1 cellular context compared by ENCODE assay signal in genomic region chr10:77970869-77971803, GRCh38.
TF ChIP-seq lines count a peak whose summit lies in the region.

No MANE protein-coding gene starts in this region.

TF ChIP-seq in HepG2, 621 proteins besides CTCF, POLR2A, EP300 and RAD21 (continued from another document and continues in another):
- TF ChIP-seq, protein P1, sequence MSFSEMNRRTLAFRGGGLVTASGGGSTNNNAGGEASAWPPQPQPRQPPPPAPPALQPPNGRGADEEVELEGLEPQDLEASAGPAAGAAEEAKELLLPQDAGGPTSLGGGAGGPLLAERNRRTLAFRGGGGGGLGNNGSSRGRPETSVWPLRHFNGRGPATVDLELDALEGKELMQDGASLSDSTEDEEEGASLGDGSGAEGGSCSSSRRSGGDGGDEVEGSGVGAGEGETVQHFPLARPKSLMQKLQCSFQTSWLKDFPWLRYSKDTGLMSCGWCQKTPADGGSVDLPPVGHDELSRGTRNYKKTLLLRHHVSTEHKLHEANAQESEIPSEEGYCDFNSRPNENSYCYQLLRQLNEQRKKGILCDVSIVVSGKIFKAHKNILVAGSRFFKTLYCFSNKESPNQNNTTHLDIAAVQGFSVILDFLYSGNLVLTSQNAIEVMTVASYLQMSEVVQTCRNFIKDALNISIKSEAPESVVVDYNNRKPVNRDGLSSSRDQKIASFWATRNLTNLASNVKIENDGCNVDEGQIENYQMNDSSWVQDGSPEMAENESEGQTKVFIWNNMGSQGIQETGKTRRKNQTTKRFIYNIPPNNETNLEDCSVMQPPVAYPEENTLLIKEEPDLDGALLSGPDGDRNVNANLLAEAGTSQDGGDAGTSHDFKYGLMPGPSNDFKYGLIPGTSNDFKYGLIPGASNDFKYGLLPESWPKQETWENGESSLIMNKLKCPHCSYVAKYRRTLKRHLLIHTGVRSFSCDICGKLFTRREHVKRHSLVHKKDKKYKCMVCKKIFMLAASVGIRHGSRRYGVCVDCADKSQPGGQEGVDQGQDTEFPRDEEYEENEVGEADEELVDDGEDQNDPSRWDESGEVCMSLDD (CRISPR knock-in tag; IDR thresholded peaks at IDR 0.05; ENCODE audit: borderline replicate concordance): no peak
- TF ChIP-seq, protein P2, sequence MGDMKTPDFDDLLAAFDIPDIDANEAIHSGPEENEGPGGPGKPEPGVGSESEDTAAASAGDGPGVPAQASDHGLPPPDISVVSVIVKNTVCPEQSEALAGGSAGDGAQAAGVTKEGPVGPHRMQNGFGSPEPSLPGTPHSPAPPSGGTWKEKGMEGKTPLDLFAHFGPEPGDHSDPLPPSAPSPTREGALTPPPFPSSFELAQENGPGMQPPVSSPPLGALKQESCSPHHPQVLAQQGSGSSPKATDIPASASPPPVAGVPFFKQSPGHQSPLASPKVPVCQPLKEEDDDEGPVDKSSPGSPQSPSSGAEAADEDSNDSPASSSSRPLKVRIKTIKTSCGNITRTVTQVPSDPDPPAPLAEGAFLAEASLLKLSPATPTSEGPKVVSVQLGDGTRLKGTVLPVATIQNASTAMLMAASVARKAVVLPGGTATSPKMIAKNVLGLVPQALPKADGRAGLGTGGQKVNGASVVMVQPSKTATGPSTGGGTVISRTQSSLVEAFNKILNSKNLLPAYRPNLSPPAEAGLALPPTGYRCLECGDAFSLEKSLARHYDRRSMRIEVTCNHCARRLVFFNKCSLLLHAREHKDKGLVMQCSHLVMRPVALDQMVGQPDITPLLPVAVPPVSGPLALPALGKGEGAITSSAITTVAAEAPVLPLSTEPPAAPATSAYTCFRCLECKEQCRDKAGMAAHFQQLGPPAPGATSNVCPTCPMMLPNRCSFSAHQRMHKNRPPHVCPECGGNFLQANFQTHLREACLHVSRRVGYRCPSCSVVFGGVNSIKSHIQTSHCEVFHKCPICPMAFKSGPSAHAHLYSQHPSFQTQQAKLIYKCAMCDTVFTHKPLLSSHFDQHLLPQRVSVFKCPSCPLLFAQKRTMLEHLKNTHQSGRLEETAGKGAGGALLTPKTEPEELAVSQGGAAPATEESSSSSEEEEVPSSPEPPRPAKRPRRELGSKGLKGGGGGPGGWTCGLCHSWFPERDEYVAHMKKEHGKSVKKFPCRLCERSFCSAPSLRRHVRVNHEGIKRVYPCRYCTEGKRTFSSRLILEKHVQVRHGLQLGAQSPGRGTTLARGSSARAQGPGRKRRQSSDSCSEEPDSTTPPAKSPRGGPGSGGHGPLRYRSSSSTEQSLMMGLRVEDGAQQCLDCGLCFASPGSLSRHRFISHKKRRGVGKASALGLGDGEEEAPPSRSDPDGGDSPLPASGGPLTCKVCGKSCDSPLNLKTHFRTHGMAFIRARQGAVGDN (CRISPR knock-in tag; IDR thresholded peaks at IDR 0.05): no peak; the same call in 1 of the 2 replicates
- TF ChIP-seq ZMYM4 (CRISPR knock-in tag; IDR thresholded peaks at IDR 0.05): peak; percentile 61; the same call in 1 of the 2 replicates
- TF ChIP-seq ZFP62 (CRISPR knock-in tag; IDR thresholded peaks at IDR 0.05): no peak
- TF ChIP-seq HNRNPH1 (optimal IDR thresholded peaks at IDR 0.05; ENCODE audit: low read depth, low read length): no peak
- TF ChIP-seq U2AF1 (optimal IDR thresholded peaks at IDR 0.05; ENCODE audit: low read depth, low read length): no peak
- no peak for TF ChIP-seq HCFC1 (IDR thresholded peaks at IDR 0.05; ENCODE audit: low read depth, low read length)
- TF ChIP-seq ZNF382 (CRISPR knock-in tag; IDR thresholded peaks at IDR 0.05; ENCODE audit: borderline replicate concordance): no peak
- TF ChIP-seq ZNF770 (CRISPR knock-in tag; IDR thresholded peaks at IDR 0.05): 0 out of 2 replicates have a peak, but pooled peaks have one; percentile 22
- peak; percentile 33; the same call in 1 of the 2 replicates for TF ChIP-seq ZNF441 (CRISPR knock-in tag; IDR thresholded peaks at IDR 0.05; ENCODE audit: borderline replicate concordance)
- TF ChIP-seq ZNF749 (CRISPR knock-in tag; IDR thresholded peaks at IDR 0.05; ENCODE audit: borderline replicate concordance): no peak
- peak; percentile 74; the same call in 1 of the 2 replicates for TF ChIP-seq ISL2 (CRISPR knock-in tag; IDR thresholded peaks at IDR 0.05)
- no peak for TF ChIP-seq ARID2 (CRISPR knock-in tag; IDR thresholded peaks at IDR 0.05; ENCODE audit: borderline replicate concordance)
- no peak for TF ChIP-seq ZNF354B (CRISPR knock-in tag; IDR thresholded peaks at IDR 0.05)
- no peak for TF ChIP-seq BRD4 (CRISPR knock-in tag; IDR thresholded peaks at IDR 0.05)
- TF ChIP-seq ZNF225 (CRISPR knock-in tag; IDR thresholded peaks at IDR 0.05): no peak
- TF ChIP-seq GATA4 (IDR thresholded peaks at IDR 0.05; ENCODE audit: borderline replicate concordance, low read depth): peak; percentile 27; the same call in 1 of the 2 replicates
- no peak for TF ChIP-seq JUN (CRISPR knock-in tag; IDR thresholded peaks at IDR 0.05)
- TF ChIP-seq TBX2 (CRISPR knock-in tag; IDR thresholded peaks at IDR 0.05; ENCODE audit: borderline replicate concordance): peak; percentile 43; the same call in 1 of the 2 replicates
- no peak for TF ChIP-seq KAT2B (IDR thresholded peaks at IDR 0.05; ENCODE audit: borderline replicate concordance, low read depth, low read length)
- TF ChIP-seq SNRNP70 (IDR thresholded peaks at IDR 0.05; ENCODE audit: low read depth, low read length): no peak
- TF ChIP-seq, protein P3, sequence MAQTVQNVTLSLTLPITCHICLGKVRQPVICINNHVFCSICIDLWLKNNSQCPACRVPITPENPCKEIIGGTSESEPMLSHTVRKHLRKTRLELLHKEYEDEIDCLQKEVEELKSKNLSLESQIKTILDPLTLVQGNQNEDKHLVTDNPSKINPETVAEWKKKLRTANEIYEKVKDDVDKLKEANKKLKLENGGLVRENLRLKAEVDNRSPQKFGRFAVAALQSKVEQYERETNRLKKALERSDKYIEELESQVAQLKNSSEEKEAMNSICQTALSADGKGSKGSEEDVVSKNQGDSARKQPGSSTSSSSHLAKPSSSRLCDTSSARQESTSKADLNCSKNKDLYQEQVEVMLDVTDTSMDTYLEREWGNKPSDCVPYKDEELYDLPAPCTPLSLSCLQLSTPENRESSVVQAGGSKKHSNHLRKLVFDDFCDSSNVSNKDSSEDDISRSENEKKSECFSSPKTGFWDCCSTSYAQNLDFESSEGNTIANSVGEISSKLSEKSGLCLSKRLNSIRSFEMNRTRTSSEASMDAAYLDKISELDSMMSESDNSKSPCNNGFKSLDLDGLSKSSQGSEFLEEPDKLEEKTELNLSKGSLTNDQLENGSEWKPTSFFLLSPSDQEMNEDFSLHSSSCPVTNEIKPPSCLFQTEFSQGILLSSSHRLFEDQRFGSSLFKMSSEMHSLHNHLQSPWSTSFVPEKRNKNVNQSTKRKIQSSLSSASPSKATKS (CRISPR knock-in tag; IDR thresholded peaks at IDR 0.05): no peak
- 0 out of 2 replicates have a peak, but pooled peaks have one; percentile 27 for TF ChIP-seq GZF1 (CRISPR knock-in tag; IDR thresholded peaks at IDR 0.05)
- TF ChIP-seq ZNF577 (CRISPR knock-in tag; IDR thresholded peaks at IDR 0.05; ENCODE audit: borderline replicate concordance, low read depth): no peak
- no peak for TF ChIP-seq ZNF839 (CRISPR knock-in tag; IDR thresholded peaks at IDR 0.05; ENCODE audit: borderline replicate concordance)
- no peak for TF ChIP-seq PHF20 (CRISPR knock-in tag; IDR thresholded peaks at IDR 0.05)
- TF ChIP-seq, protein P4, sequence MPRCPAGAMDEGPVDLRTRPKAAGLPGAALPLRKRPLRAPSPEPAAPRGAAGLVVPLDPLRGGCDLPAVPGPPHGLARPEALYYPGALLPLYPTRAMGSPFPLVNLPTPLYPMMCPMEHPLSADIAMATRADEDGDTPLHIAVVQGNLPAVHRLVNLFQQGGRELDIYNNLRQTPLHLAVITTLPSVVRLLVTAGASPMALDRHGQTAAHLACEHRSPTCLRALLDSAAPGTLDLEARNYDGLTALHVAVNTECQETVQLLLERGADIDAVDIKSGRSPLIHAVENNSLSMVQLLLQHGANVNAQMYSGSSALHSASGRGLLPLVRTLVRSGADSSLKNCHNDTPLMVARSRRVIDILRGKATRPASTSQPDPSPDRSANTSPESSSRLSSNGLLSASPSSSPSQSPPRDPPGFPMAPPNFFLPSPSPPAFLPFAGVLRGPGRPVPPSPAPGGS (CRISPR knock-in tag; IDR thresholded peaks at IDR 0.05): no peak
- no peak for TF ChIP-seq ZNF367 (CRISPR knock-in tag; IDR thresholded peaks at IDR 0.05; ENCODE audit: borderline replicate concordance)
- TF ChIP-seq ZNF850 (CRISPR knock-in tag; conservative IDR thresholded peaks at IDR 0.05): no peak
- TF ChIP-seq, protein P5, sequence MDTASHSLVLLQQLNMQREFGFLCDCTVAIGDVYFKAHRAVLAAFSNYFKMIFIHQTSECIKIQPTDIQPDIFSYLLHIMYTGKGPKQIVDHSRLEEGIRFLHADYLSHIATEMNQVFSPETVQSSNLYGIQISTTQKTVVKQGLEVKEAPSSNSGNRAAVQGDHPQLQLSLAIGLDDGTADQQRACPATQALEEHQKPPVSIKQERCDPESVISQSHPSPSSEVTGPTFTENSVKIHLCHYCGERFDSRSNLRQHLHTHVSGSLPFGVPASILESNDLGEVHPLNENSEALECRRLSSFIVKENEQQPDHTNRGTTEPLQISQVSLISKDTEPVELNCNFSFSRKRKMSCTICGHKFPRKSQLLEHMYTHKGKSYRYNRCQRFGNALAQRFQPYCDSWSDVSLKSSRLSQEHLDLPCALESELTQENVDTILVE (CRISPR knock-in tag; IDR thresholded peaks at IDR 0.05): no peak; the same call in 1 of the 2 replicates
- TF ChIP-seq YY1 (IDR thresholded peaks at IDR 0.05; ENCODE audit: insufficient read depth, insufficient replicate concordance, low read depth, low read length): no peak
- no peak; the same call in 1 of the 2 replicates for TF ChIP-seq ZNF350 (CRISPR knock-in tag; IDR thresholded peaks at IDR 0.05; ENCODE audit: borderline replicate concordance, low read depth)
- TF ChIP-seq ZIK1 (CRISPR knock-in tag; IDR thresholded peaks at IDR 0.05; ENCODE audit: borderline replicate concordance, low read depth): no peak
- no peak for TF ChIP-seq PHF8 (CRISPR knock-in tag; IDR thresholded peaks at IDR 0.05)
- no peak for TF ChIP-seq ZNF326 (CRISPR knock-in tag; IDR thresholded peaks at IDR 0.05; ENCODE audit: borderline replicate concordance)
- peak; percentile 30; the same call in 1 of the 2 replicates for TF ChIP-seq ARNT2 (CRISPR knock-in tag; IDR thresholded peaks at IDR 0.05; ENCODE audit: low read depth)
- no peak for TF ChIP-seq MIXL1 (CRISPR knock-in tag; IDR thresholded peaks at IDR 0.05)
- TF ChIP-seq ZNF777 (CRISPR knock-in tag; IDR thresholded peaks at IDR 0.05): no peak
- TF ChIP-seq ZNF558 (CRISPR knock-in tag; IDR thresholded peaks at IDR 0.05; ENCODE audit: borderline replicate concordance): no peak
- TF ChIP-seq AGO2 (optimal IDR thresholded peaks at IDR 0.05; ENCODE audit: low read depth, low read length): no peak
- TF ChIP-seq, protein P6, sequence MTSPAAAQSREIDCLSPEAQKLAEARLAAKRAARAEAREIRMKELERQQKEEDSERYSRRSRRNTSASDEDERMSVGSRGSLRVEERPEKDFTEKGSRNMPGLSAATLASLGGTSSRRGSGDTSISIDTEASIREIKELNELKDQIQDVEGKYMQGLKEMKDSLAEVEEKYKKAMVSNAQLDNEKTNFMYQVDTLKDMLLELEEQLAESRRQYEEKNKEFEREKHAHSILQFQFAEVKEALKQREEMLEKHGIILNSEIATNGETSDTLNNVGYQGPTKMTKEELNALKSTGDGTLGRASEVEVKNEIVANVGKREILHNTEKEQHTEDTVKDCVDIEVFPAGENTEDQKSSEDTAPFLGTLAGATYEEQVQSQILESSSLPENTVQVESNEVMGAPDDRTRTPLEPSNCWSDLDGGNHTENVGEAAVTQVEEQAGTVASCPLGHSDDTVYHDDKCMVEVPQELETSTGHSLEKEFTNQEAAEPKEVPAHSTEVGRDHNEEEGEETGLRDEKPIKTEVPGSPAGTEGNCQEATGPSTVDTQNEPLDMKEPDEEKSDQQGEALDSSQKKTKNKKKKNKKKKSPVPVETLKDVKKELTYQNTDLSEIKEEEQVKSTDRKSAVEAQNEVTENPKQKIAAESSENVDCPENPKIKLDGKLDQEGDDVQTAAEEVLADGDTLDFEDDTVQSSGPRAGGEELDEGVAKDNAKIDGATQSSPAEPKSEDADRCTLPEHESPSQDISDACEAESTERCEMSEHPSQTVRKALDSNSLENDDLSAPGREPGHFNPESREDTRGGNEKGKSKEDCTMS (CRISPR knock-in tag; conservative IDR thresholded peaks at IDR 0.05): no peak
- peak; percentile 91 for TF ChIP-seq PPARG (CRISPR knock-in tag; conservative IDR thresholded peaks at IDR 0.05)
- TF ChIP-seq SRF (IDR thresholded peaks at IDR 0.05; ENCODE audit: low read depth, low read length): peak; percentile 68
- peak; percentile 51 for TF ChIP-seq MED8 (CRISPR knock-in tag; IDR thresholded peaks at IDR 0.05; ENCODE audit: insufficient replicate concordance)
- no peak; the same call in 1 of the 2 replicates for TF ChIP-seq FOXK1 (CRISPR knock-in tag; IDR thresholded peaks at IDR 0.05; ENCODE audit: borderline replicate concordance, low read depth)
- no peak for TF ChIP-seq CENPT (CRISPR knock-in tag; IDR thresholded peaks at IDR 0.05; ENCODE audit: low read depth)
- TF ChIP-seq, protein P7, sequence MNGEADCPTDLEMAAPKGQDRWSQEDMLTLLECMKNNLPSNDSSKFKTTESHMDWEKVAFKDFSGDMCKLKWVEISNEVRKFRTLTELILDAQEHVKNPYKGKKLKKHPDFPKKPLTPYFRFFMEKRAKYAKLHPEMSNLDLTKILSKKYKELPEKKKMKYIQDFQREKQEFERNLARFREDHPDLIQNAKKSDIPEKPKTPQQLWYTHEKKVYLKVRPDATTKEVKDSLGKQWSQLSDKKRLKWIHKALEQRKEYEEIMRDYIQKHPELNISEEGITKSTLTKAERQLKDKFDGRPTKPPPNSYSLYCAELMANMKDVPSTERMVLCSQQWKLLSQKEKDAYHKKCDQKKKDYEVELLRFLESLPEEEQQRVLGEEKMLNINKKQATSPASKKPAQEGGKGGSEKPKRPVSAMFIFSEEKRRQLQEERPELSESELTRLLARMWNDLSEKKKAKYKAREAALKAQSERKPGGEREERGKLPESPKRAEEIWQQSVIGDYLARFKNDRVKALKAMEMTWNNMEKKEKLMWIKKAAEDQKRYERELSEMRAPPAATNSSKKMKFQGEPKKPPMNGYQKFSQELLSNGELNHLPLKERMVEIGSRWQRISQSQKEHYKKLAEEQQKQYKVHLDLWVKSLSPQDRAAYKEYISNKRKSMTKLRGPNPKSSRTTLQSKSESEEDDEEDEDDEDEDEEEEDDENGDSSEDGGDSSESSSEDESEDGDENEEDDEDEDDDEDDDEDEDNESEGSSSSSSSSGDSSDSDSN (CRISPR knock-in tag; IDR thresholded peaks at IDR 0.05): no peak
